13 cellular contexts compared by ENCODE assay signal in genomic region chr12:31005944-31006361, GRCh38.
DNase-seq lines count a peak whose midpoint lies in the region; ATAC-seq and TF ChIP-seq lines count a peak whose summit lies in the region.
"Had no signal": no experiment of that assay in that cellular context is flagged by ENCODE, and none has a peak within 500 bp of the region (broad histone marks: within the 10 kb centered on the region; RNA-seq: fewer than 3 reads in every experiment).

No MANE protein-coding gene starts in this region.

- peak; percentile 39 for ATAC-seq in left lung

- peak overlapping the region; percentile 62 for H2AFZ ChIP-seq in ACC112 (ENCODE audit: low read length, unreplicated experiment)
- H2AFZ ChIP-seq: parathyroid adenoma had no signal

- peak; percentile 95 for DNase-seq in HFFc6
- DNase-seq in amniotic epithelial cell (ENCODE audit: low read depth) = peak; percentile 79
- peak in 1 of 2 donors; percentile 27 for DNase-seq in left lung
- DNase-seq in esophagus squamous epithelium (lab: John Stamatoyannopoulos, UW) = no peak
- no peak for DNase-seq in medulla oblongata (ENCODE audit: extremely low spot score)
- DNase-seq in activated CD4-positive, CD25-positive, alpha-beta regulatory T cell (lab: John Stamatoyannopoulos, UW) = no peak
- no peak for DNase-seq in ascending aorta (ENCODE audit: low spot score in 2 of 2)
- DNase-seq: effector CD4-positive, alpha-beta T cell; NCI-H526 treated with DMSO at 0.1 percent for 48 hours had no signal

- peaks cover 44% of the 10 kb centered on the region for H3K4me1 Mint-ChIP-seq in HFFc6 (ENCODE audit: low read depth)

- H3K4me3 Mint-ChIP-seq in HFFc6 = peak overlapping the region; percentile 49
- H3K4me3 Mint-ChIP-seq: CD14-positive monocyte; T-helper 2 cell treated with Interferon-gamma antibody and Interleukin-4, amounts not matched to agents 5 μg/mL and 100 μg/mL, for 36 hours had no signal

- intact Hi-C loops in left lung (cut with DNase I) = no loop called here
- intact Hi-C loops in esophagus squamous epithelium (cut with DNase I) = no loop called here
- intact Hi-C loops in ascending aorta (cut with DNase I) = no loop called here

- peak overlapping the region; percentile 68 for H3K27ac ChIP-seq in ACC112 (ENCODE audit: low read depth, low read length)
- no peak overlapping the region for H3K27ac ChIP-seq in left lung
- peak overlapping the region in 1 of 4 donors; percentile 34 for H3K27ac ChIP-seq in esophagus squamous epithelium
- no peak overlapping the region for H3K27ac ChIP-seq in ascending aorta
- H3K27ac ChIP-seq: parathyroid adenoma had no signal

- H3K9me3 Mint-ChIP-seq in HFFc6 = no peaks in the 10 kb centered on the region
- H3K9me3 Mint-ChIP-seq: CD14-positive monocyte; T-helper 2 cell treated with Interferon-gamma antibody and Interleukin-4, amounts not matched to agents 5 μg/mL and 100 μg/mL, for 36 hours had no signal

- H3K4me3 ChIP-seq in ACC112 (ENCODE audit: low read depth, low read length) = no peak overlapping the region
- H3K4me3 ChIP-seq in left lung = no peak overlapping the region
- H3K4me3 ChIP-seq in esophagus squamous epithelium = no peak overlapping the region
- H3K4me3 ChIP-seq in ascending aorta = no peak overlapping the region

- H3K27ac Mint-ChIP-seq in HFFc6 = peak overlapping the region; percentile 83
- H3K27ac Mint-ChIP-seq: CD14-positive monocyte; T-helper 2 cell treated with Interferon-gamma antibody and Interleukin-4, amounts not matched to agents 5 μg/mL and 100 μg/mL, for 36 hours had no signal

- H3K4me1 ChIP-seq in ACC112 (ENCODE audit: control insufficient read depth, insufficient read depth, low read length, unreplicated experiment) (peaks cover 20% of the 10 kb centered on the region), left lung (no peaks in the 10 kb centered on the region), esophagus squamous epithelium (peaks cover 0 to 3% (median 0%) of the 10 kb centered on the region in 3 donors), ascending aorta (no peaks in the 10 kb centered on the region)
- H3K4me1 ChIP-seq: parathyroid adenoma had no signal

- no peaks in the 10 kb centered on the region for H3K27me3 ChIP-seq in ACC112 (ENCODE audit: insufficient read depth, low read length)
- no peaks in the 10 kb centered on the region for H3K27me3 ChIP-seq in left lung
- H3K27me3 ChIP-seq in esophagus squamous epithelium = peaks cover 0 to 24% (median 0%) of the 10 kb centered on the region in 4 donors
- no peaks in the 10 kb centered on the region for H3K27me3 ChIP-seq in ascending aorta

- TF ChIP-seq CTCF in HFFc6 (IDR thresholded peaks at IDR 0.05) (no peak), left lung (IDR thresholded peaks at IDR 0.05) (no peak), esophagus squamous epithelium (IDR thresholded peaks at IDR 0.05) (no peak), ascending aorta (IDR thresholded peaks at IDR 0.05) (no peak)

- peaks cover 6% of the 10 kb centered on the region for H3K27me3 Mint-ChIP-seq in HFFc6 (ENCODE audit: insufficient read depth)

- 54 to 73% methylated on average over 3 to 4 of the region's 4 CpGs for WGBS in esophagus squamous epithelium, 2 donors

- H3K36me3 ChIP-seq in ACC112 (ENCODE audit: insufficient read depth, low read length) (no peaks in the 10 kb centered on the region), left lung (no peaks in the 10 kb centered on the region), esophagus squamous epithelium (no peaks in the 10 kb centered on the region), ascending aorta (no peaks in the 10 kb centered on the region)

- H3K36me3 Mint-ChIP-seq in HFFc6 (ENCODE audit: low read depth) = no peaks in the 10 kb centered on the region
- H3K36me3 Mint-ChIP-seq: CD14-positive monocyte had no signal

- no peaks in the 10 kb centered on the region for H3K9me3 ChIP-seq in left lung
- no peaks in the 10 kb centered on the region for H3K9me3 ChIP-seq in esophagus squamous epithelium
- no peaks in the 10 kb centered on the region for H3K9me3 ChIP-seq in ascending aorta

- no peak for TF ChIP-seq POLR2A in esophagus squamous epithelium (IDR thresholded peaks at IDR 0.05)

- H3K79me2 ChIP-seq in ACC112 (ENCODE audit: control insufficient read depth, insufficient read depth, low read length, unreplicated experiment) = no peaks in the 10 kb centered on the region
- H3K79me2 ChIP-seq: parathyroid adenoma had no signal

Comparison
In these comparisons a context has a peak if more than half of its experiments do, and no peak if none do; other contexts are left out.
1. DNase-seq: peak in HFFc6 (single experiment) and amniotic epithelial cell (single experiment); none in esophagus squamous epithelium (single experiment), medulla oblongata (single experiment), activated CD4-positive, CD25-positive, alpha-beta regulatory T cell (0 of 4) and ascending aorta (0 of 2).